Comparison of ENCODE assay signal across 1 cellular context in the genomic region with DNA sequence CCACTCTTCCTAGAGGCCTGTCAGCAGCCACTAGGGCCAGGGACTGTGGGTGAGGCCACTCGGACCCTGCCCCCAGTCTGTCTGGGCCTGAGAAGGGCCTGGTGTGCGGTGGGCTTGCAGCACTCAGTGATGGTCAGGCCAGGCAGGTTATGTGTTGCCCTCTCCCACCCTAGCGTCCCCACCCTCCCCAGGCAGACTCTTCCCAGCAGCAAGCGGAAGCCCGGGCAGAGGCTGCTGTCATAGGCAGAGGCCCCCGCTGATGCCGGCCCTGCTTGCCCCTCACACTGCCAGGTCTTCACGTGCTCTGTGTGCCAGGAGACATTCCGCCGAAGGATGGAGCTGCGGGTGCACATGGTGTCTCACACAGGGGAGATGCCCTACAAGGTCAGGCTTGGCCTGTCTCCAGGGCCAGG.
TF ChIP-seq lines count a peak whose summit lies in the region.

No MANE protein-coding gene starts in this region.

TF ChIP-seq in SK-N-SH, 30 proteins besides CTCF, POLR2A, EP300 and RAD21 (continued from another document):
- TF ChIP-seq, protein P1, sequence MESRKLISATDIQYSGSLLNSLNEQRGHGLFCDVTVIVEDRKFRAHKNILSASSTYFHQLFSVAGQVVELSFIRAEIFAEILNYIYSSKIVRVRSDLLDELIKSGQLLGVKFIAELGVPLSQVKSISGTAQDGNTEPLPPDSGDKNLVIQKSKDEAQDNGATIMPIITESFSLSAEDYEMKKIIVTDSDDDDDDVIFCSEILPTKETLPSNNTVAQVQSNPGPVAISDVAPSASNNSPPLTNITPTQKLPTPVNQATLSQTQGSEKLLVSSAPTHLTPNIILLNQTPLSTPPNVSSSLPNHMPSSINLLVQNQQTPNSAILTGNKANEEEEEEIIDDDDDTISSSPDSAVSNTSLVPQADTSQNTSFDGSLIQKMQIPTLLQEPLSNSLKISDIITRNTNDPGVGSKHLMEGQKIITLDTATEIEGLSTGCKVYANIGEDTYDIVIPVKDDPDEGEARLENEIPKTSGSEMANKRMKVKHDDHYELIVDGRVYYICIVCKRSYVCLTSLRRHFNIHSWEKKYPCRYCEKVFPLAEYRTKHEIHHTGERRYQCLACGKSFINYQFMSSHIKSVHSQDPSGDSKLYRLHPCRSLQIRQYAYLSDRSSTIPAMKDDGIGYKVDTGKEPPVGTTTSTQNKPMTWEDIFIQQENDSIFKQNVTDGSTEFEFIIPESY (IDR thresholded peaks at IDR 0.05; ENCODE audit: borderline replicate concordance, low read depth): no peak
- TF ChIP-seq SIN3A (IDR thresholded peaks at IDR 0.05; ENCODE audit: borderline replicate concordance, low read depth, low read length) (no peak), FOXJ3 (CRISPR knock-in tag; IDR thresholded peaks at IDR 0.05) (no peak), NFIC (IDR thresholded peaks at IDR 0.05; ENCODE audit: borderline replicate concordance) (no peak), GATA2 (CRISPR knock-in tag; IDR thresholded peaks at IDR 0.05) (no peak), RCOR1 (IDR thresholded peaks at IDR 0.05; ENCODE audit: low read length) (no peak), POLR2AphosphoS5 (IDR thresholded peaks at IDR 0.05; ENCODE audit: low read depth, low read length) (no peak), SMC3 (IDR thresholded peaks at IDR 0.05; ENCODE audit: low read depth, low read length) (no peak), FOSL2 (IDR thresholded peaks at IDR 0.05; ENCODE audit: borderline replicate concordance, low read depth) (no peak), JUND (IDR thresholded peaks at IDR 0.05) (no peak)
- TF ChIP-seq, protein P2, sequence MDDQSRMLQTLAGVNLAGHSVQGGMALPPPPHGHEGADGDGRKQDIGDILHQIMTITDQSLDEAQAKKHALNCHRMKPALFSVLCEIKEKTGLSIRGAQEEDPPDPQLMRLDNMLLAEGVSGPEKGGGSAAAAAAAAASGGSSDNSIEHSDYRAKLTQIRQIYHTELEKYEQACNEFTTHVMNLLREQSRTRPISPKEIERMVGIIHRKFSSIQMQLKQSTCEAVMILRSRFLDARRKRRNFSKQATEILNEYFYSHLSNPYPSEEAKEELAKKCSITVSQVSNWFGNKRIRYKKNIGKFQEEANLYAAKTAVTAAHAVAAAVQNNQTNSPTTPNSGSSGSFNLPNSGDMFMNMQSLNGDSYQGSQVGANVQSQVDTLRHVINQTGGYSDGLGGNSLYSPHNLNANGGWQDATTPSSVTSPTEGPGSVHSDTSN (IDR thresholded peaks at IDR 0.05): no peak
- TF ChIP-seq, protein P3, sequence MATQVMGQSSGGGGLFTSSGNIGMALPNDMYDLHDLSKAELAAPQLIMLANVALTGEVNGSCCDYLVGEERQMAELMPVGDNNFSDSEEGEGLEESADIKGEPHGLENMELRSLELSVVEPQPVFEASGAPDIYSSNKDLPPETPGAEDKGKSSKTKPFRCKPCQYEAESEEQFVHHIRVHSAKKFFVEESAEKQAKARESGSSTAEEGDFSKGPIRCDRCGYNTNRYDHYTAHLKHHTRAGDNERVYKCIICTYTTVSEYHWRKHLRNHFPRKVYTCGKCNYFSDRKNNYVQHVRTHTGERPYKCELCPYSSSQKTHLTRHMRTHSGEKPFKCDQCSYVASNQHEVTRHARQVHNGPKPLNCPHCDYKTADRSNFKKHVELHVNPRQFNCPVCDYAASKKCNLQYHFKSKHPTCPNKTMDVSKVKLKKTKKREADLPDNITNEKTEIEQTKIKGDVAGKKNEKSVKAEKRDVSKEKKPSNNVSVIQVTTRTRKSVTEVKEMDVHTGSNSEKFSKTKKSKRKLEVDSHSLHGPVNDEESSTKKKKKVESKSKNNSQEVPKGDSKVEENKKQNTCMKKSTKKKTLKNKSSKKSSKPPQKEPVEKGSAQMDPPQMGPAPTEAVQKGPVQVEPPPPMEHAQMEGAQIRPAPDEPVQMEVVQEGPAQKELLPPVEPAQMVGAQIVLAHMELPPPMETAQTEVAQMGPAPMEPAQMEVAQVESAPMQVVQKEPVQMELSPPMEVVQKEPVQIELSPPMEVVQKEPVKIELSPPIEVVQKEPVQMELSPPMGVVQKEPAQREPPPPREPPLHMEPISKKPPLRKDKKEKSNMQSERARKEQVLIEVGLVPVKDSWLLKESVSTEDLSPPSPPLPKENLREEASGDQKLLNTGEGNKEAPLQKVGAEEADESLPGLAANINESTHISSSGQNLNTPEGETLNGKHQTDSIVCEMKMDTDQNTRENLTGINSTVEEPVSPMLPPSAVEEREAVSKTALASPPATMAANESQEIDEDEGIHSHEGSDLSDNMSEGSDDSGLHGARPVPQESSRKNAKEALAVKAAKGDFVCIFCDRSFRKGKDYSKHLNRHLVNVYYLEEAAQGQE (IDR thresholded peaks at IDR 0.05; ENCODE audit: low read depth, low read length): no peak
- TF ChIP-seq, protein P4, sequence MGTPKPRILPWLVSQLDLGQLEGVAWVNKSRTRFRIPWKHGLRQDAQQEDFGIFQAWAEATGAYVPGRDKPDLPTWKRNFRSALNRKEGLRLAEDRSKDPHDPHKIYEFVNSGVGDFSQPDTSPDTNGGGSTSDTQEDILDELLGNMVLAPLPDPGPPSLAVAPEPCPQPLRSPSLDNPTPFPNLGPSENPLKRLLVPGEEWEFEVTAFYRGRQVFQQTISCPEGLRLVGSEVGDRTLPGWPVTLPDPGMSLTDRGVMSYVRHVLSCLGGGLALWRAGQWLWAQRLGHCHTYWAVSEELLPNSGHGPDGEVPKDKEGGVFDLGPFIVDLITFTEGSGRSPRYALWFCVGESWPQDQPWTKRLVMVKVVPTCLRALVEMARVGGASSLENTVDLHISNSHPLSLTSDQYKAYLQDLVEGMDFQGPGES (IDR thresholded peaks at IDR 0.05; ENCODE audit: low read depth, low read length): no peak
